ENCODE assay signal across 21 cellular contexts in genomic region chr12:68447807-68448138, GRCh38.
A peak's percentile ranks its signal among the peaks of the same experiment; 100 is the strongest.
DNase-seq lines count a peak whose midpoint lies in the region; ATAC-seq and TF ChIP-seq lines count a peak whose summit lies in the region.
"Had no signal": no experiment of that assay in that cellular context is flagged by ENCODE, and none has a peak within 500 bp of the region (broad histone marks: within the 10 kb centered on the region; RNA-seq: fewer than 3 reads in every experiment).

No MANE protein-coding gene starts in this region.

- H3K9me3 ChIP-seq in Panc1 (ENCODE audit: control insufficient read depth, insufficient read depth, low read depth, low read length), result no peaks in the 10 kb centered on the region; the same call in 1 of the 2 replicates
- H3K9me3 ChIP-seq in stomach, result peaks cover 0 to 11% (median 3%) of the 10 kb centered on the region in 4 donors
- H3K9me3 ChIP-seq: colonic mucosa, psoas muscle, testis had no signal

- H3K27me3 Mint-ChIP-seq in activated CD4-positive, alpha-beta T cell treated with anti-CD3 and anti-CD28 coated beads, Interleukin-2, amount 10 ng/mL, durations not matched to agents 7 days and 5 days, result no peaks in the 10 kb centered on the region
- H3K27me3 Mint-ChIP-seq: naive thymus-derived CD8-positive, alpha-beta T cell had no signal

- TF ChIP-seq EP300 in stomach (IDR thresholded peaks at IDR 0.05), result no peak

- in situ Hi-C loops in Panc1 (cut with HindIII; ENCODE audit: low pct_unique_long_range_greater_than_20kb, low sequenced_read_pairs), result no loop called here

- H3K4me3 Mint-ChIP-seq in activated CD4-positive, alpha-beta T cell treated with anti-CD3 and anti-CD28 coated beads, Interleukin-2, amount 10 ng/mL, durations not matched to agents 7 days and 5 days, result no peak overlapping the region
- H3K4me3 Mint-ChIP-seq in stimulated activated effector memory CD8-positive, alpha-beta T cell treated with anti-CD3 and anti-CD28 coated beads, Interleukin-12 subunit alpha, Interleukin-12 subunit beta, amount 100 ng/mL, for 72 hours, result peak overlapping the region; percentile 46
- H3K4me3 Mint-ChIP-seq: activated naive CD4-positive, alpha-beta T cell treated with anti-CD3 and anti-CD28 coated beads for 36 hours had no signal

- WGBS in stomach, 5 donors, result 60 to 78% (median 70%) methylated on average over 1 of the region's 1 CpG

- intact Hi-C loops in Panc1 (cut with micrococcal nuclease; ENCODE audit: unreplicated experiment), result no loop called here
- intact Hi-C loops in stomach (cut with DNase I; ENCODE audit: low total_unique reads), result loop anchor here (10.0 kb wide), 1 partner anchor 83 kb away; no protein-coding TSS in a partner anchor

- no peaks in the 10 kb centered on the region for H3K36me3 ChIP-seq in Panc1 (ENCODE audit: control insufficient read depth, insufficient read depth, low read length)
- no peaks in the 10 kb centered on the region for H3K36me3 ChIP-seq in H7 (replicated peaks; ENCODE audit: control insufficient read depth, insufficient read depth, low read length)
- no peaks in the 10 kb centered on the region for H3K36me3 ChIP-seq in stomach
- H3K36me3 ChIP-seq: colonic mucosa, heart right ventricle had no signal

- POLR2A ChIA-PET in activated CD4-positive, alpha-beta T cell treated with anti-CD3 and anti-CD28 coated beads, Interleukin-2, amount 10 ng/mL, durations not matched to agents 7 days and 5 days (lab: Charles Lee), result no interaction called here
- POLR2A ChIA-PET in Panc1 (lab: Charles Lee), result no interaction called here

- no peak for DNase-seq in activated CD4-positive, alpha-beta T cell treated with anti-CD3 and anti-CD28 coated beads, Interleukin-2, amount 10 ng/mL, durations not matched to agents 7 days and 5 days
- no peak for DNase-seq in activated CD4-positive, alpha-beta T cell treated with anti-CD3 and anti-CD28 coated beads for 48 hours
- no peak for DNase-seq in Panc1 (ENCODE audit: low read depth, low spot score)
- DNase-seq in erythroblast (lab: John Stamatoyannopoulos, UW), result peak; percentile 77 to 84
- DNase-seq in stimulated activated effector memory CD8-positive, alpha-beta T cell treated with anti-CD3 and anti-CD28 coated beads, Interleukin-12 subunit alpha, Interleukin-12 subunit beta, amount 100 ng/mL, for 72 hours (ENCODE audit: low spot score in 2 of 2), result no peak
- no peak for DNase-seq in HuH-7.5 (ENCODE audit: low spot score)
- no peak for DNase-seq in H7
- no peak for DNase-seq in stomach
- DNase-seq: colonic mucosa; heart right ventricle; naive thymus-derived CD8-positive, alpha-beta T cell; NCI-H187 treated with DMSO at 0.1 percent for 48 hours; psoas muscle; small intestine; stimulated activated CD8-positive, alpha-beta memory T cell treated with anti-CD3 and anti-CD28 coated beads, Interleukin-4, amount 100 ng/mL, for 48 hours; T-helper 2 cell; testis had no signal

- H3K4me3 ChIP-seq in Panc1 (ENCODE audit: low read depth in 2 of 2, low read length in 2 of 2) (no peak overlapping the region), H7 (ENCODE audit: insufficient read depth, low read depth, low read length) (no peak overlapping the region), stomach (no peak overlapping the region)
- H3K4me3 ChIP-seq: A549, colonic mucosa, heart right ventricle, psoas muscle, testis had no signal

- BruUV-seq in Panc1 (replicated peaks; lab: Mats Ljungman, UMichigan), result no TSS peak

- peaks cover 32% of the 10 kb centered on the region for H3K4me1 ChIP-seq in Panc1 (ENCODE audit: control insufficient read depth, insufficient read depth, low read length)
- H3K4me1 ChIP-seq in stomach, result peaks cover 17 to 42% (median 25%) of the 10 kb centered on the region in 4 donors
- H3K4me1 ChIP-seq: A549 had no signal

- peaks cover 76% of the 10 kb centered on the region for H3K4me1 Mint-ChIP-seq in activated CD4-positive, alpha-beta T cell treated with anti-CD3 and anti-CD28 coated beads, Interleukin-2, amount 10 ng/mL, durations not matched to agents 7 days and 5 days
- peaks cover 98% of the 10 kb centered on the region for H3K4me1 Mint-ChIP-seq in stimulated activated effector memory CD8-positive, alpha-beta T cell treated with anti-CD3 and anti-CD28 coated beads, Interleukin-12 subunit alpha, Interleukin-12 subunit beta, amount 100 ng/mL, for 72 hours

- H3K27ac Mint-ChIP-seq in activated CD4-positive, alpha-beta T cell treated with anti-CD3 and anti-CD28 coated beads, Interleukin-2, amount 10 ng/mL, durations not matched to agents 7 days and 5 days, result peak overlapping the region; percentile 41
- H3K27ac Mint-ChIP-seq in stimulated activated effector memory CD8-positive, alpha-beta T cell treated with anti-CD3 and anti-CD28 coated beads, Interleukin-12 subunit alpha, Interleukin-12 subunit beta, amount 100 ng/mL, for 72 hours, result peak overlapping the region; percentile 95

- H3K27ac ChIP-seq in Panc1 (ENCODE audit: low read length), result peak overlapping the region; percentile 65
- no peak overlapping the region for H3K27ac ChIP-seq in stomach
- H3K27ac ChIP-seq: A549, colonic mucosa, heart right ventricle, psoas muscle, testis had no signal

- TF ChIP-seq CTCF in Panc1 (IDR thresholded peaks at IDR 0.05), result no peak
- TF ChIP-seq CTCF in stomach (IDR thresholded peaks at IDR 0.05), result no peak

- peaks cover 22% of the 10 kb centered on the region for H3K9me3 Mint-ChIP-seq in activated CD4-positive, alpha-beta T cell treated with anti-CD3 and anti-CD28 coated beads, Interleukin-2, amount 10 ng/mL, durations not matched to agents 7 days and 5 days
- H3K9me3 Mint-ChIP-seq in stimulated activated effector memory CD8-positive, alpha-beta T cell treated with anti-CD3 and anti-CD28 coated beads, Interleukin-12 subunit alpha, Interleukin-12 subunit beta, amount 100 ng/mL, for 72 hours, result peaks cover 5% of the 10 kb centered on the region

- H3K36me3 Mint-ChIP-seq in activated CD4-positive, alpha-beta T cell treated with anti-CD3 and anti-CD28 coated beads, Interleukin-2, amount 10 ng/mL, durations not matched to agents 7 days and 5 days (ENCODE audit: low read depth), result peaks cover 36% of the 10 kb centered on the region
- H3K36me3 Mint-ChIP-seq in stimulated activated effector memory CD8-positive, alpha-beta T cell treated with anti-CD3 and anti-CD28 coated beads, Interleukin-12 subunit alpha, Interleukin-12 subunit beta, amount 100 ng/mL, for 72 hours, result peaks cover 19% of the 10 kb centered on the region

- no peak for TF ChIP-seq POLR2A in erythroblast (IDR thresholded peaks at IDR 0.05; ENCODE audit: low read length)
- no peak for TF ChIP-seq POLR2A in stomach (IDR thresholded peaks at IDR 0.05)

- no peak for ATAC-seq in Panc1
- no peak for ATAC-seq in stimulated activated effector memory CD8-positive, alpha-beta T cell treated with anti-CD3 and anti-CD28 coated beads, Interleukin-12 subunit alpha, Interleukin-12 subunit beta, amount 100 ng/mL, for 72 hours
- ATAC-seq: A549; activated CD4-positive, CD25-positive, alpha-beta regulatory T cell treated with anti-CD3 and anti-CD28 coated beads, Interleukin-2, amount 50 U/mL, for 24 hours; heart right ventricle; HepG2; naive thymus-derived CD8-positive, alpha-beta T cell had no signal

- H3K27me3 ChIP-seq in Panc1 (ENCODE audit: control insufficient read depth, insufficient read depth, low read length) (no peaks in the 10 kb centered on the region), H7 (ENCODE audit: control insufficient read depth, insufficient read depth, low read length) (no peaks in the 10 kb centered on the region), stomach (no peaks in the 10 kb centered on the region)
- H3K27me3 ChIP-seq: colonic mucosa, heart right ventricle, testis had no signal

- CTCF ChIA-PET in activated CD4-positive, alpha-beta T cell treated with anti-CD3 and anti-CD28 coated beads, Interleukin-2, amount 10 ng/mL, durations not matched to agents 7 days and 5 days (lab: Charles Lee), result interaction anchor here (0.9 to 1.3 kb wide), 3 partner anchors 12 to 166 kb away, joined by 3 to 4 read pairs (median 4); no protein-coding TSS in a partner anchor
- CTCF ChIA-PET in Panc1 (lab: Charles Lee), result no interaction called here

Comparison
In these comparisons a context has a peak if more than half of its experiments do, and no peak if none do; other contexts are left out.
1. DNase-seq: peak in erythroblast (2 of 2); none in activated CD4-positive, alpha-beta T cell treated with anti-CD3 and anti-CD28 coated beads, Interleukin-2, amount 10 ng/mL, durations not matched to agents 7 days and 5 days (single experiment), activated CD4-positive, alpha-beta T cell treated with anti-CD3 and anti-CD28 coated beads for 48 hours (single experiment), Panc1 (single experiment), stimulated activated effector memory CD8-positive, alpha-beta T cell treated with anti-CD3 and anti-CD28 coated beads, Interleukin-12 subunit alpha, Interleukin-12 subunit beta, amount 100 ng/mL, for 72 hours (0 of 2), HuH-7.5 (single experiment), H7 (single experiment) and stomach (single experiment).